Comparison of ENCODE assay signal across 1 cellular context in the genomic region with DNA sequence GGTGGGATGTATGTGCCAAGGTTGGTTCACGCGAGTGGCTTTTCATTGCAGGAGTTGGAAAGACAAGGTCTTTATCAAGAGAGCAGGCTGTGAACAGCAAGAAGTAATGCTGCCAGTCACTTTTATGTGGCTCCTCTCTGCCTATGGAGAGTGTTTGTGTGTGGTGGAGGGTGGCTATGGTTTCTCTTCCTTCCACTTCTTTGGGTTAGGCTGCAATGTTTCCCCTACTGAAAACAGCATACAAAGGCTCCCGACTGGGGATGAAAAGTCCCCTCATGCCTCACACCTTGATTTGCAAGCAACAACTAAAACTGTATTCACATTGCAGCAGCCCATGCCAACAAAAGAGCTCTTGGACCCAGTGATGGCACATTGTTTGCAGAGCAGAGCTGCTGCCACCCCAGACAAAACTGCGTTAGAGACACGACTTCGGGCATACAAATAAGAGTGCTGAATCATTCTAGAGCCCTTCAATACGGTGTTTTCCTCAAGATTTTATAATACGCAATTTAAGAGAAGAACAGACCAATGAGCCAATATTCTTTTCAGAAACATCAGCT.
TF ChIP-seq lines count a peak whose summit lies in the region.

No MANE protein-coding gene starts in this region.

TF ChIP-seq in H1, 55 proteins besides CTCF, POLR2A, EP300 and RAD21:
- TF ChIP-seq MAFK (IDR thresholded peaks at IDR 0.05; ENCODE audit: low read depth, low read length) (no peak), RNF2 (IDR thresholded peaks at IDR 0.05; ENCODE audit: borderline replicate concordance, low read depth, low read length, missing control alignments, poor library complexity, severe bottlenecking) (no peak), POLR2AphosphoS5 (IDR thresholded peaks at IDR 0.05; ENCODE audit: low read depth, low read length) (no peak), TEAD4 (IDR thresholded peaks at IDR 0.05; ENCODE audit: low read depth, low read length) (no peak), SIX5 (IDR thresholded peaks at IDR 0.05; ENCODE audit: low read depth, low read length) (no peak), HDAC2 (IDR thresholded peaks at IDR 0.05; ENCODE audit: borderline replicate concordance in 1 of 2, low read depth in 2 of 2, low read length in 2 of 2) (no peak), POU5F1 (IDR thresholded peaks at IDR 0.05; ENCODE audit: low read depth, low read length) (no peak), SP2 (IDR thresholded peaks at IDR 0.05; ENCODE audit: low read length) (no peak)
- TF ChIP-seq, protein P1, sequence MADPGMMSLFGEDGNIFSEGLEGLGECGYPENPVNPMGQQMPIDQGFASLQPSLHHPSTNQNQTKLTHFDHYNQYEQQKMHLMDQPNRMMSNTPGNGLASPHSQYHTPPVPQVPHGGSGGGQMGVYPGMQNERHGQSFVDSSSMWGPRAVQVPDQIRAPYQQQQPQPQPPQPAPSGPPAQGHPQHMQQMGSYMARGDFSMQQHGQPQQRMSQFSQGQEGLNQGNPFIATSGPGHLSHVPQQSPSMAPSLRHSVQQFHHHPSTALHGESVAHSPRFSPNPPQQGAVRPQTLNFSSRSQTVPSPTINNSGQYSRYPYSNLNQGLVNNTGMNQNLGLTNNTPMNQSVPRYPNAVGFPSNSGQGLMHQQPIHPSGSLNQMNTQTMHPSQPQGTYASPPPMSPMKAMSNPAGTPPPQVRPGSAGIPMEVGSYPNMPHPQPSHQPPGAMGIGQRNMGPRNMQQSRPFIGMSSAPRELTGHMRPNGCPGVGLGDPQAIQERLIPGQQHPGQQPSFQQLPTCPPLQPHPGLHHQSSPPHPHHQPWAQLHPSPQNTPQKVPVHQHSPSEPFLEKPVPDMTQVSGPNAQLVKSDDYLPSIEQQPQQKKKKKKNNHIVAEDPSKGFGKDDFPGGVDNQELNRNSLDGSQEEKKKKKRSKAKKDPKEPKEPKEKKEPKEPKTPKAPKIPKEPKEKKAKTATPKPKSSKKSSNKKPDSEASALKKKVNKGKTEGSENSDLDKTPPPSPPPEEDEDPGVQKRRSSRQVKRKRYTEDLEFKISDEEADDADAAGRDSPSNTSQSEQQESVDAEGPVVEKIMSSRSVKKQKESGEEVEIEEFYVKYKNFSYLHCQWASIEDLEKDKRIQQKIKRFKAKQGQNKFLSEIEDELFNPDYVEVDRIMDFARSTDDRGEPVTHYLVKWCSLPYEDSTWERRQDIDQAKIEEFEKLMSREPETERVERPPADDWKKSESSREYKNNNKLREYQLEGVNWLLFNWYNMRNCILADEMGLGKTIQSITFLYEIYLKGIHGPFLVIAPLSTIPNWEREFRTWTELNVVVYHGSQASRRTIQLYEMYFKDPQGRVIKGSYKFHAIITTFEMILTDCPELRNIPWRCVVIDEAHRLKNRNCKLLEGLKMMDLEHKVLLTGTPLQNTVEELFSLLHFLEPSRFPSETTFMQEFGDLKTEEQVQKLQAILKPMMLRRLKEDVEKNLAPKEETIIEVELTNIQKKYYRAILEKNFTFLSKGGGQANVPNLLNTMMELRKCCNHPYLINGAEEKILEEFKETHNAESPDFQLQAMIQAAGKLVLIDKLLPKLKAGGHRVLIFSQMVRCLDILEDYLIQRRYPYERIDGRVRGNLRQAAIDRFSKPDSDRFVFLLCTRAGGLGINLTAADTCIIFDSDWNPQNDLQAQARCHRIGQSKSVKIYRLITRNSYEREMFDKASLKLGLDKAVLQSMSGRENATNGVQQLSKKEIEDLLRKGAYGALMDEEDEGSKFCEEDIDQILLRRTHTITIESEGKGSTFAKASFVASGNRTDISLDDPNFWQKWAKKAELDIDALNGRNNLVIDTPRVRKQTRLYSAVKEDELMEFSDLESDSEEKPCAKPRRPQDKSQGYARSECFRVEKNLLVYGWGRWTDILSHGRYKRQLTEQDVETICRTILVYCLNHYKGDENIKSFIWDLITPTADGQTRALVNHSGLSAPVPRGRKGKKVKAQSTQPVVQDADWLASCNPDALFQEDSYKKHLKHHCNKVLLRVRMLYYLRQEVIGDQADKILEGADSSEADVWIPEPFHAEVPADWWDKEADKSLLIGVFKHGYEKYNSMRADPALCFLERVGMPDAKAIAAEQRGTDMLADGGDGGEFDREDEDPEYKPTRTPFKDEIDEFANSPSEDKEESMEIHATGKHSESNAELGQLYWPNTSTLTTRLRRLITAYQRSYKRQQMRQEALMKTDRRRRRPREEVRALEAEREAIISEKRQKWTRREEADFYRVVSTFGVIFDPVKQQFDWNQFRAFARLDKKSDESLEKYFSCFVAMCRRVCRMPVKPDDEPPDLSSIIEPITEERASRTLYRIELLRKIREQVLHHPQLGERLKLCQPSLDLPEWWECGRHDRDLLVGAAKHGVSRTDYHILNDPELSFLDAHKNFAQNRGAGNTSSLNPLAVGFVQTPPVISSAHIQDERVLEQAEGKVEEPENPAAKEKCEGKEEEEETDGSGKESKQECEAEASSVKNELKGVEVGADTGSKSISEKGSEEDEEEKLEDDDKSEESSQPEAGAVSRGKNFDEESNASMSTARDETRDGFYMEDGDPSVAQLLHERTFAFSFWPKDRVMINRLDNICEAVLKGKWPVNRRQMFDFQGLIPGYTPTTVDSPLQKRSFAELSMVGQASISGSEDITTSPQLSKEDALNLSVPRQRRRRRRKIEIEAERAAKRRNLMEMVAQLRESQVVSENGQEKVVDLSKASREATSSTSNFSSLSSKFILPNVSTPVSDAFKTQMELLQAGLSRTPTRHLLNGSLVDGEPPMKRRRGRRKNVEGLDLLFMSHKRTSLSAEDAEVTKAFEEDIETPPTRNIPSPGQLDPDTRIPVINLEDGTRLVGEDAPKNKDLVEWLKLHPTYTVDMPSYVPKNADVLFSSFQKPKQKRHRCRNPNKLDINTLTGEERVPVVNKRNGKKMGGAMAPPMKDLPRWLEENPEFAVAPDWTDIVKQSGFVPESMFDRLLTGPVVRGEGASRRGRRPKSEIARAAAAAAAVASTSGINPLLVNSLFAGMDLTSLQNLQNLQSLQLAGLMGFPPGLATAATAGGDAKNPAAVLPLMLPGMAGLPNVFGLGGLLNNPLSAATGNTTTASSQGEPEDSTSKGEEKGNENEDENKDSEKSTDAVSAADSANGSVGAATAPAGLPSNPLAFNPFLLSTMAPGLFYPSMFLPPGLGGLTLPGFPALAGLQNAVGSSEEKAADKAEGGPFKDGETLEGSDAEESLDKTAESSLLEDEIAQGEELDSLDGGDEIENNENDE (IDR thresholded peaks at IDR 0.05; ENCODE audit: insufficient replicate concordance, low read length): no peak
